18 cellular contexts compared by ENCODE assay signal in genomic region chr5:122008061-122008460, GRCh38. TPM values are rescaled to one million over a fixed set of nuclear protein-coding genes. Genes with fewer than 3 reads are reported as not detected.
DNase-seq lines count a peak whose midpoint lies in the region; ATAC-seq and TF ChIP-seq lines count a peak whose summit lies in the region.
"Had no signal": no experiment of that assay in that cellular context is flagged by ENCODE, and none has a peak within 500 bp of the region (broad histone marks: within the 10 kb centered on the region; RNA-seq: fewer than 3 reads in every experiment).

No MANE protein-coding gene starts in this region.

- H3K4me3 ChIP-seq in BE2C (ENCODE audit: low read depth, low read length), result no peak overlapping the region
- H3K4me3 ChIP-seq: BLaER1 treated with 17β-estradiol and CSF1 and Interleukin-3, amounts not matched to agents 10 nM and 100 nM; GM12878; GM23248 had no signal

- intact Hi-C loops in left colon (cut with DNase I, micrococcal nuclease), result no loop called here

- H3K27me3 ChIP-seq in BE2C, result no peaks in the 10 kb centered on the region
- H3K27me3 ChIP-seq: BLaER1 treated with 17β-estradiol and CSF1 and Interleukin-3, amounts not matched to agents 10 nM and 100 nM had no signal

- no peaks in the 10 kb centered on the region; the same call in 1 of the 2 replicates for H3K9me3 ChIP-seq in BE2C

- H3K9me3 Mint-ChIP-seq in osteocyte (ENCODE audit: unreplicated experiment) (peaks cover 9% of the 10 kb centered on the region), nephron progenitor cell (no peaks in the 10 kb centered on the region)
- H3K9me3 Mint-ChIP-seq: CD8-positive, alpha-beta T cell; HFFc6 had no signal

- TF ChIP-seq CTCF in BE2C (IDR thresholded peaks at IDR 0.05; ENCODE audit: low read depth, low read length) (no peak), RWPE1 (conservative IDR thresholded peaks at IDR 0.05; ENCODE audit: low read depth) (no peak), osteocyte (IDR thresholded peaks at IDR 0.05) (no peak), nephron progenitor cell (IDR thresholded peaks at IDR 0.05) (no peak)

- H3K36me3 ChIP-seq in BE2C, result no peaks in the 10 kb centered on the region

- H3K4me1 Mint-ChIP-seq in osteocyte (ENCODE audit: unreplicated experiment) (no peaks in the 10 kb centered on the region), nephron progenitor cell (no peaks in the 10 kb centered on the region)

- POLR2A ChIA-PET in RWPE1 (lab: Yijun Ruan, JAX; ENCODE audit: low non-redundant PET), result no interaction called here

- peak; percentile 35 for ATAC-seq in esophagus mucosa
- no peak for ATAC-seq in HG03025 (IDR thresholded peaks at IDR 0.05; ENCODE audit: low FRiP score, unreplicated experiment)
- no peak for ATAC-seq in left colon
- ATAC-seq: CD8-positive, alpha-beta T cell; GM12878; HCT116 had no signal

- no peak overlapping the region for H3K27ac Mint-ChIP-seq in osteocyte (ENCODE audit: unreplicated experiment)
- no peak overlapping the region for H3K27ac Mint-ChIP-seq in nephron progenitor cell
- H3K27ac Mint-ChIP-seq: HFFc6 had no signal

- H3K4me3 Mint-ChIP-seq in osteocyte (ENCODE audit: unreplicated experiment) (no peak overlapping the region), nephron progenitor cell (no peak overlapping the region)
- H3K4me3 Mint-ChIP-seq: CD8-positive, alpha-beta T cell; HFFc6 had no signal

- DNase-seq in BE2C (peak; percentile 4), RWPE1 (ENCODE audit: low spot score) (no peak), osteocyte (ENCODE audit: extremely low spot score, unreplicated experiment) (peak; percentile 77), nephron progenitor cell (no peak), left colon (no peak)
- DNase-seq: 8988T; CD8-positive, alpha-beta T cell; DMS 273 treated with DMSO at 0.1 percent for 48 hours; DMS53; DND-41; EL; GM23248; HFFc6 had no signal

- H3K27ac ChIP-seq in RWPE1, result 0 out of 2 replicates have a peak overlapping the region, but pooled peaks have one; percentile 0
- H3K27ac ChIP-seq: BLaER1 treated with 17β-estradiol and CSF1 and Interleukin-3, amounts not matched to agents 10 nM and 100 nM; GM23248 had no signal

- no peaks in the 10 kb centered on the region for H3K36me3 Mint-ChIP-seq in osteocyte (ENCODE audit: unreplicated experiment)
- H3K36me3 Mint-ChIP-seq in nephron progenitor cell (ENCODE audit: low read depth), result peaks cover 42% of the 10 kb centered on the region

- H3K27me3 Mint-ChIP-seq in osteocyte (ENCODE audit: unreplicated experiment) (no peaks in the 10 kb centered on the region), nephron progenitor cell (ENCODE audit: low read depth, poor library complexity) (no peaks in the 10 kb centered on the region)

- H3K4me1 ChIP-seq in BE2C, result peaks cover 7% of the 10 kb centered on the region
- H3K4me1 ChIP-seq: BLaER1 treated with 17β-estradiol and CSF1 and Interleukin-3, amounts not matched to agents 10 nM and 100 nM had no signal

- CTCF ChIA-PET in RWPE1 (lab: Yijun Ruan, JAX), result no interaction called here

RNA-seq across cellular contexts. Expression of gene SRFBP1, which starts 46.3 kb away (rescaled TPM):
- 14.2 TPM for polyA plus RNA-seq in BE2C (2012; ENCODE audit: insufficient read depth, insufficient read length, low read depth)
- total RNA-seq in esophagus mucosa, result 7.9 TPM
- 9.8 and 10.8 TPM in 2 replicates for total RNA-seq in osteocyte
- total RNA-seq in left colon, result 1 to 10 TPM; 8.6 to 9.8 TPM

Comparison
In these comparisons a context has a peak if more than half of its experiments do, and no peak if none do; other contexts are left out.
1. DNase-seq: peak in BE2C (single experiment) and osteocyte (single experiment); none in RWPE1 (single experiment), nephron progenitor cell (single experiment) and left colon (0 of 2).